8 cellular contexts compared by ENCODE assay signal in the genomic region with DNA sequence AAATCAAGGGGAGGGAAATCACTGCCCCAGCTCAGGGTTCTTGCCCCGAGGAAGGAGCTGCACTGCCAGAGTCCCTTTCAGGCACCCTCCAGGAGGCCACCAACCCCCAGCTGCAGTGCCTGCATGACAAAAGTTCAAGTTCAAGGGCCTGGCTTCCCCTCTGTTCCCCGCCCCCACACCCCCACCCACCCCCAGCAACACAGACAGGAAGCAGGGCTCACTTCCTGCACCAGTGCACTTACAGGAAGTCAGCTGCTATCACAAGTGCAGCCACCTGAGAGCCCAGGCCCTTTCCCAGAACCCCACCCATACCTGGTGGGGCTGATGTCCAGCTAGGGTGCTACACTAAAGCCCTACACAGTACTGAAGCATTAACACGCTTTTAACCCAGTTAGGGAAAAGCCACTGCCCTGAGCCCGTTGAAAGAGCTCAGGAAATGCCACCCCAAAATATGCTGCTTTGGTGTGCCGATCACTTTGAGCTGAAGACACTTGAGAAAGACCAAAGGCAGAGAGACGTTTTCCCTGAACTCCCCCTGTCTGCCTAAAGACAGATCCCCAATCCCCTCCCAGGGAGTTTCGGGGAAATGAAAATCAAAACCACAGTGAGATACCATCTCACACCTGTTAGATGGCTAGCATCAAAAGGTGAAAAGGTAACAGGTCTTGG.
DNase-seq lines count a peak whose midpoint lies in the region; ATAC-seq and TF ChIP-seq lines count a peak whose summit lies in the region.

No MANE protein-coding gene starts in this region.

- H3K4me2 ChIP-seq in hepatocyte, result no peak overlapping the region

- H2AFZ ChIP-seq in hepatocyte, result no peak overlapping the region

- no peak for TF ChIP-seq CTCF in left lung (IDR thresholded peaks at IDR 0.05)
- no peak for TF ChIP-seq CTCF in hepatocyte (IDR thresholded peaks at IDR 0.05; ENCODE audit: poor library complexity)
- no peak for TF ChIP-seq CTCF in WERI-Rb-1 (IDR thresholded peaks at IDR 0.05; ENCODE audit: low read depth, low read length)

- peaks cover 0 to 7% of the 10 kb centered on the region in 2 donors for H3K4me1 ChIP-seq in left lung
- no peaks in the 10 kb centered on the region for H3K4me1 ChIP-seq in hepatocyte (ENCODE audit: insufficient read depth)

- 80% methylated on average over 6 of the region's 7 CpGs for WGBS in hepatocyte (ENCODE audit: low lambda C conversion rate, missing lambda C conversion rate)

- intact Hi-C loops in left lung (cut with DNase I), result no loop called here

- peak in 3 of 4 experiments; percentile 21 to 65 (median 61) for DNase-seq in activated CD4-positive, CD25-positive, alpha-beta regulatory T cell (lab: John Stamatoyannopoulos, UW)
- DNase-seq in left lung (no peak), hepatocyte (ENCODE audit: low spot score) (no peak), WERI-Rb-1 (no peak), kidney glomerular epithelial cell (lab: John Stamatoyannopoulos, UW) (no peak), inferior parietal cortex (ENCODE audit: extremely low spot score) (no peak)

- no peaks in the 10 kb centered on the region for H3K36me3 ChIP-seq in left lung
- H3K36me3 ChIP-seq in hepatocyte (replicated peaks; ENCODE audit: insufficient read depth, low read depth), result no peaks in the 10 kb centered on the region
- no peaks in the 10 kb centered on the region for H3K36me3 ChIP-seq in WERI-Rb-1

- H3K27me3 ChIP-seq in left lung, result no peaks in the 10 kb centered on the region
- no peaks in the 10 kb centered on the region for H3K27me3 ChIP-seq in hepatocyte
- H3K27me3 ChIP-seq in WERI-Rb-1 (ENCODE audit: insufficient read depth, low read depth, severe bottlenecking), result peaks cover 71% of the 10 kb centered on the region

- H3K4me3 ChIP-seq in left lung, result no peak overlapping the region
- H3K4me3 ChIP-seq in hepatocyte, result no peak overlapping the region
- no peak overlapping the region for H3K4me3 ChIP-seq in WERI-Rb-1 (ENCODE audit: low read depth, low read length)

- H3K27ac ChIP-seq in left lung (no peak overlapping the region), hepatocyte (no peak overlapping the region), WERI-Rb-1 (no peak overlapping the region)

- no peaks in the 10 kb centered on the region for H4K20me1 ChIP-seq in hepatocyte (ENCODE audit: insufficient read depth, poor library complexity, severe bottlenecking)

- ATAC-seq in GM18511 (IDR thresholded peaks at IDR 0.05; ENCODE audit: unreplicated experiment) (peak; percentile 71), HG02973 (IDR thresholded peaks at IDR 0.05; ENCODE audit: unreplicated experiment) (peak; percentile 55), left lung (peak; percentile 39)

- no peaks in the 10 kb centered on the region for H3K9me2 ChIP-seq in hepatocyte (replicated peaks; ENCODE audit: insufficient read depth)

- H3K79me2 ChIP-seq in hepatocyte, result no peaks in the 10 kb centered on the region

- H3K9me3 ChIP-seq in left lung, result no peaks in the 10 kb centered on the region
- no peaks in the 10 kb centered on the region for H3K9me3 ChIP-seq in hepatocyte (ENCODE audit: low read depth)
- peaks cover 3% of the 10 kb centered on the region for H3K9me3 ChIP-seq in WERI-Rb-1 (ENCODE audit: severe bottlenecking)

Comparison
In these comparisons a context has a peak if more than half of its experiments do, and no peak if none do; other contexts are left out.
1. DNase-seq: peak in activated CD4-positive, CD25-positive, alpha-beta regulatory T cell (3 of 4); none in left lung (0 of 2), hepatocyte (single experiment), WERI-Rb-1 (single experiment), kidney glomerular epithelial cell (single experiment) and inferior parietal cortex (single experiment).
2. Peak in every context shown above with its lines, with median percentiles within 50 percentile points of each other: ATAC-seq.